ENCODE assay signal across 22 cellular contexts in the genomic region with DNA sequence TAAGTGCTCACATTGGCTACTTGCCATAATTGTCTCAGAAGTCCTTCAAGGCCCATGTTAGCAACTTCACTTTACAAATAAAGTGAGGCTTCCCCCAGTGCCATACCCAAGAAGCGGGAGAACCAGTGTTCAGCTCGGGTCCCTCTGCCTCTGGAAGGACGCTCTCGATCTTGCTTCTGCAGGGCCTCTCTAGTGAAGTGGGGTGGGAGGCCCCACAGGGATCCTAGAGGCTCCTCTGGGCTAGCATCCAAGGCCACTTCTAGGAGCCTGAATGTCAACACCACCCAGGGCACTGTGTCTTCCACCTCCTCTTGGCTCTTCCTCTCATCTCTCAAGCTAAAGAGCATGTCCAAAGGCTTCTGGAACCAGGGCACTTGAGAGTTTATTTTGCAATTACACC.
DNase-seq lines count a peak whose midpoint lies in the region; ATAC-seq and TF ChIP-seq lines count a peak whose summit lies in the region.
"Had no signal": no experiment of that assay in that cellular context is flagged by ENCODE, and none has a peak within 500 bp of the region (broad histone marks: within the 10 kb centered on the region; RNA-seq: fewer than 3 reads in every experiment).

No MANE protein-coding gene starts in this region.

- H3K27ac ChIP-seq in esophagus muscularis mucosa (replicated peaks in 1 of 4) = peak overlapping the region in 1 of 4 donors; percentile 73
- H3K27ac ChIP-seq in skeletal muscle tissue (ENCODE audit: low read depth, low read length) = no peak overlapping the region
- H3K27ac ChIP-seq: coronary artery, HL-60 had no signal

- intact Hi-C loops in activated CD8-positive, alpha-beta T cell treated with anti-CD3 and anti-CD28 coated beads for 36 hours (cut with micrococcal nuclease) = no loop called here
- intact Hi-C loops in esophagus muscularis mucosa (cut with DNase I) = loop anchor here (10.0 kb wide), 2 partner anchors 218 to 282 kb away; a partner anchor contains a TSS

- H3K36me3 ChIP-seq in esophagus muscularis mucosa = no peaks in the 10 kb centered on the region
- H3K36me3 ChIP-seq in skeletal muscle tissue (ENCODE audit: control insufficient read depth in 3 of 3, insufficient read depth in 3 of 3, low read length in 3 of 3) = no peaks in the 10 kb centered on the region
- H3K36me3 ChIP-seq: BE2C had no signal

- no peak overlapping the region for H3K4me3 Mint-ChIP-seq in activated CD8-positive, alpha-beta T cell treated with anti-CD3 and anti-CD28 coated beads, Interleukin-2, amount 10 ng/mL, durations not matched to agents 7 days and 5 days
- no peak overlapping the region for H3K4me3 Mint-ChIP-seq in activated CD8-positive, alpha-beta T cell treated with anti-CD3 and anti-CD28 coated beads for 36 hours
- H3K4me3 Mint-ChIP-seq: activated CD4-positive, alpha-beta T cell treated with anti-CD3 and anti-CD28 coated beads for 36 hours; activated T-cell treated with anti-CD3 and anti-CD28 coated beads, Interleukin-2, amount 50 U/mL, for 72 hours had no signal

- H3K4me3 ChIP-seq in esophagus muscularis mucosa = no peak overlapping the region
- H3K4me3 ChIP-seq in skeletal muscle tissue (ENCODE audit: low read length in 3 of 3) = no peak overlapping the region
- H3K4me3 ChIP-seq: coronary artery, GM12878 had no signal

- no peak for ATAC-seq in activated CD8-positive, alpha-beta T cell treated with anti-CD3 and anti-CD28 coated beads, Interleukin-2, amount 10 ng/mL, durations not matched to agents 7 days and 5 days
- no peak for ATAC-seq in activated CD8-positive, alpha-beta T cell treated with anti-CD3 and anti-CD28 coated beads for 36 hours
- ATAC-seq in GM18867 (IDR thresholded peaks at IDR 0.05; ENCODE audit: unreplicated experiment) = no peak
- ATAC-seq: activated CD4-positive, alpha-beta T cell treated with anti-CD3 and anti-CD28 coated beads for 36 hours; activated T-cell treated with anti-CD3 and anti-CD28 coated beads, Interleukin-2, amount 50 U/mL, for 72 hours; GM12878; HCT116 had no signal

- no peaks in the 10 kb centered on the region for H3K4me1 Mint-ChIP-seq in activated CD8-positive, alpha-beta T cell treated with anti-CD3 and anti-CD28 coated beads, Interleukin-2, amount 10 ng/mL, durations not matched to agents 7 days and 5 days (ENCODE audit: low read depth)
- H3K4me1 Mint-ChIP-seq in activated CD8-positive, alpha-beta T cell treated with anti-CD3 and anti-CD28 coated beads for 36 hours (ENCODE audit: low read depth) = no peaks in the 10 kb centered on the region
- H3K4me1 Mint-ChIP-seq: activated CD4-positive, alpha-beta T cell treated with anti-CD3 and anti-CD28 coated beads for 36 hours had no signal

- H3K4me1 ChIP-seq in esophagus muscularis mucosa (peaks cover 35 to 49% (median 43%) of the 10 kb centered on the region in 4 donors), skeletal muscle tissue (ENCODE audit: control insufficient read depth in 3 of 3, insufficient read depth in 3 of 3, low read length in 3 of 3) (peaks cover 28 to 53% (median 45%) of the 10 kb centered on the region in 3 donors)
- H3K4me1 ChIP-seq: BE2C had no signal

- CTCF ChIA-PET in activated CD8-positive, alpha-beta T cell treated with anti-CD3 and anti-CD28 coated beads, Interleukin-2, amount 10 ng/mL, durations not matched to agents 7 days and 5 days (lab: Charles Lee) = no interaction called here
- CTCF ChIA-PET in activated CD8-positive, alpha-beta T cell treated with anti-CD3 and anti-CD28 coated beads for 36 hours (lab: Charles Lee) = no interaction called here

- no peak for TF ChIP-seq POLR2A in esophagus muscularis mucosa (IDR thresholded peaks at IDR 0.05; ENCODE audit: low read depth)

- no peak for TF ChIP-seq CTCF in activated CD8-positive, alpha-beta T cell treated with anti-CD3 and anti-CD28 coated beads for 36 hours (IDR thresholded peaks at IDR 0.05)
- TF ChIP-seq CTCF in esophagus muscularis mucosa (IDR thresholded peaks at IDR 0.05) = no peak

- WGBS in esophagus muscularis mucosa = 98% methylated on average over 4 of the region's 4 CpGs

- peaks cover 7% of the 10 kb centered on the region for H3K27me3 Mint-ChIP-seq in activated CD8-positive, alpha-beta T cell treated with anti-CD3 and anti-CD28 coated beads, Interleukin-2, amount 10 ng/mL, durations not matched to agents 7 days and 5 days (ENCODE audit: low read depth)
- H3K27me3 Mint-ChIP-seq in activated CD8-positive, alpha-beta T cell treated with anti-CD3 and anti-CD28 coated beads for 36 hours = no peaks in the 10 kb centered on the region
- H3K27me3 Mint-ChIP-seq: activated CD4-positive, alpha-beta T cell treated with anti-CD3 and anti-CD28 coated beads for 36 hours had no signal

- peak; percentile 16 for DNase-seq in activated CD8-positive, alpha-beta T cell treated with anti-CD3 and anti-CD28 coated beads, Interleukin-2, amount 10 ng/mL, durations not matched to agents 7 days and 5 days
- DNase-seq in activated CD8-positive, alpha-beta T cell treated with anti-CD3 and anti-CD28 coated beads for 36 hours = no peak
- DNase-seq in NCI-H187 treated with DMSO at 0.1 percent for 48 hours (lab: John Stamatoyannopoulos, UW) (peak; percentile 29), esophagus muscularis mucosa (ENCODE audit: extremely low spot score) (peak; percentile 86), NCI-H1694 treated with DMSO at 0.1 percent for 48 hours (lab: John Stamatoyannopoulos, UW) (no peak), middle frontal gyrus (ENCODE audit: extremely low spot score, low spot score) (no peak)
- DNase-seq: activated CD4-positive, alpha-beta T cell treated with anti-CD3 and anti-CD28 coated beads for 36 hours; activated naive CD4-positive, alpha-beta T cell treated with anti-CD3 and anti-CD28 coated beads, Interleukin-2, amount 50 U/mL, for 16 hours; activated T-cell treated with anti-CD3 and anti-CD28 coated beads, Interleukin-2, amount 50 U/mL, for 72 hours; BE2C; Karpas-422; NCI-H1694; NCI-H526; SK-N-SH; stimulated activated CD8-positive, alpha-beta memory T cell treated with anti-CD3 and anti-CD28 coated beads, Interleukin-4, amount 100 ng/mL, for 48 hours; T-helper 2 cell had no signal

- H3K27me3 ChIP-seq in esophagus muscularis mucosa = no peaks in the 10 kb centered on the region
- no peaks in the 10 kb centered on the region for H3K27me3 ChIP-seq in skeletal muscle tissue (ENCODE audit: control insufficient read depth in 3 of 3, insufficient read depth in 3 of 3, low read length in 3 of 3)
- H3K27me3 ChIP-seq: BE2C had no signal

- no peak overlapping the region for H3K27ac Mint-ChIP-seq in activated CD8-positive, alpha-beta T cell treated with anti-CD3 and anti-CD28 coated beads, Interleukin-2, amount 10 ng/mL, durations not matched to agents 7 days and 5 days
- H3K27ac Mint-ChIP-seq in activated CD8-positive, alpha-beta T cell treated with anti-CD3 and anti-CD28 coated beads for 36 hours = no peak overlapping the region
- H3K27ac Mint-ChIP-seq: activated CD4-positive, alpha-beta T cell treated with anti-CD3 and anti-CD28 coated beads for 36 hours; activated T-cell treated with anti-CD3 and anti-CD28 coated beads, Interleukin-2, amount 50 U/mL, for 72 hours had no signal

- H3K9ac ChIP-seq in skeletal muscle tissue (ENCODE audit: low read depth in 1 of 3, low read length in 3 of 3) = peak overlapping the region in 2 of 3 donors; percentile 25 to 57
- H3K9ac ChIP-seq: SK-N-SH had no signal

- no peak for TF ChIP-seq EP300 in esophagus muscularis mucosa (IDR thresholded peaks at IDR 0.05)

- POLR2A ChIA-PET in activated CD8-positive, alpha-beta T cell treated with anti-CD3 and anti-CD28 coated beads, Interleukin-2, amount 10 ng/mL, durations not matched to agents 7 days and 5 days (lab: Charles Lee) = no interaction called here
- POLR2A ChIA-PET in activated CD8-positive, alpha-beta T cell treated with anti-CD3 and anti-CD28 coated beads for 36 hours (lab: Charles Lee) = no interaction called here

- H3K36me3 Mint-ChIP-seq in activated CD8-positive, alpha-beta T cell treated with anti-CD3 and anti-CD28 coated beads, Interleukin-2, amount 10 ng/mL, durations not matched to agents 7 days and 5 days (ENCODE audit: low read depth) = no peaks in the 10 kb centered on the region
- H3K36me3 Mint-ChIP-seq in activated CD8-positive, alpha-beta T cell treated with anti-CD3 and anti-CD28 coated beads for 36 hours (ENCODE audit: low read depth) = no peaks in the 10 kb centered on the region

- no peaks in the 10 kb centered on the region for H3K9me3 Mint-ChIP-seq in activated CD8-positive, alpha-beta T cell treated with anti-CD3 and anti-CD28 coated beads, Interleukin-2, amount 10 ng/mL, durations not matched to agents 7 days and 5 days (ENCODE audit: insufficient read depth)
- no peaks in the 10 kb centered on the region for H3K9me3 Mint-ChIP-seq in activated CD8-positive, alpha-beta T cell treated with anti-CD3 and anti-CD28 coated beads for 36 hours
- H3K9me3 Mint-ChIP-seq: activated T-cell treated with anti-CD3 and anti-CD28 coated beads, Interleukin-2, amount 50 U/mL, for 72 hours had no signal

- no peaks in the 10 kb centered on the region for H3K9me3 ChIP-seq in esophagus muscularis mucosa
- H3K9me3 ChIP-seq in skeletal muscle tissue (ENCODE audit: control insufficient read depth in 3 of 3, low read length in 3 of 3) = no peaks in the 10 kb centered on the region
- H3K9me3 ChIP-seq: BE2C, SK-N-SH had no signal

Comparison
In these comparisons a context has a peak if more than half of its experiments do, and no peak if none do; other contexts are left out.
1. DNase-seq: peak in activated CD8-positive, alpha-beta T cell treated with anti-CD3 and anti-CD28 coated beads, Interleukin-2, amount 10 ng/mL, durations not matched to agents 7 days and 5 days (single experiment), NCI-H187 treated with DMSO at 0.1 percent for 48 hours (single experiment) and esophagus muscularis mucosa (single experiment); none in activated CD8-positive, alpha-beta T cell treated with anti-CD3 and anti-CD28 coated beads for 36 hours (single experiment), NCI-H1694 treated with DMSO at 0.1 percent for 48 hours (single experiment) and middle frontal gyrus (single experiment).